Comparison of ENCODE assay signal across 9 cellular contexts in genomic region chr18:22703883-22704626, GRCh38.
DNase-seq lines count a peak whose midpoint lies in the region; ATAC-seq and TF ChIP-seq lines count a peak whose summit lies in the region.
"Had no signal": no experiment of that assay in that cellular context is flagged by ENCODE, and none has a peak within 500 bp of the region (broad histone marks: within the 10 kb centered on the region; RNA-seq: fewer than 3 reads in every experiment).

No MANE protein-coding gene starts in this region.

- H3K4me3 Mint-ChIP-seq in CD14-positive monocyte (no peak overlapping the region), neural crest cell (no peak overlapping the region)

- no peaks in the 10 kb centered on the region for H3K4me1 ChIP-seq in SJCRH30

- intact Hi-C loops in CD14-positive monocyte (cut with micrococcal nuclease) = loop anchor here in 1 of 2 donors (10.0 kb wide), 1 partner anchor 709 kb away; no protein-coding TSS in a partner anchor

- H3K9me3 Mint-ChIP-seq in CD14-positive monocyte (no peaks in the 10 kb centered on the region), neural crest cell (peaks cover 5% of the 10 kb centered on the region)

- H3K4me1 Mint-ChIP-seq in CD14-positive monocyte (no peaks in the 10 kb centered on the region), neural crest cell (no peaks in the 10 kb centered on the region)

- peaks cover 0 to 1% (median 0%) of the 10 kb centered on the region in 3 donors for H3K27me3 Mint-ChIP-seq in CD14-positive monocyte (ENCODE audit: low read depth in 3 of 3)
- H3K27me3 Mint-ChIP-seq in neural crest cell (ENCODE audit: low read depth) = no peaks in the 10 kb centered on the region

- H3K27ac Mint-ChIP-seq in CD14-positive monocyte (no peak overlapping the region), neural crest cell (ENCODE audit: unreplicated experiment) (no peak overlapping the region)

- TF ChIP-seq CTCF in CD14-positive monocyte (IDR thresholded peaks at IDR 0.05) = peak; percentile 82
- TF ChIP-seq CTCF in neural crest cell (conservative IDR thresholded peaks at IDR 0.05) = peak; percentile 87

- no peak overlapping the region for H3K27ac ChIP-seq in SJCRH30
- H3K27ac ChIP-seq: neutrophil had no signal

- no peak overlapping the region for H3K4me3 ChIP-seq in SJCRH30

- H3K9me3 ChIP-seq in SJCRH30 (replicated peaks) = no peaks in the 10 kb centered on the region
- H3K9me3 ChIP-seq: neutrophil had no signal

- no peaks in the 10 kb centered on the region for H3K27me3 ChIP-seq in SJCRH30
- H3K27me3 ChIP-seq: neutrophil had no signal

- H3K36me3 Mint-ChIP-seq in CD14-positive monocyte (no peaks in the 10 kb centered on the region), neural crest cell (ENCODE audit: low read depth) (no peaks in the 10 kb centered on the region)

- peak; percentile 66 for ATAC-seq in GM18858 (IDR thresholded peaks at IDR 0.05; ENCODE audit: unreplicated experiment)
- no peak for ATAC-seq in activated CD4-positive, CD25-positive, alpha-beta regulatory T cell treated with anti-CD3 and anti-CD28 coated beads, Interleukin-2, amount 50 U/mL, for 24 hours

- H3K36me3 ChIP-seq in SJCRH30 = no peaks in the 10 kb centered on the region
- H3K36me3 ChIP-seq: neutrophil had no signal

- DNase-seq in CD14-positive monocyte (ENCODE audit: low spot score) (no peak), HT1080 (ENCODE audit: low read depth) (peak; percentile 44), SJCRH30 (peak; percentile 8 to 50), fibroblast of gingiva (ENCODE audit: low read depth) (peak; percentile 11), neural crest cell (ENCODE audit: low read depth, low spot score) (peak; percentile 4), mesenteric fat pad (ENCODE audit: low spot score) (no peak)

Comparison
In these comparisons a context has a peak if more than half of its experiments do, and no peak if none do; other contexts are left out.
1. DNase-seq: peak in HT1080 (single experiment), SJCRH30 (2 of 2), fibroblast of gingiva (single experiment) and neural crest cell (single experiment); none in CD14-positive monocyte (single experiment) and mesenteric fat pad (single experiment).